In genomic region chr2:224552771-224553170, GRCh38 we compare ENCODE assay signal across 21 cellular contexts. TPM values are rescaled to one million over a fixed set of nuclear protein-coding genes. Genes with fewer than 3 reads are reported as not detected.
DNase-seq lines count a peak whose midpoint lies in the region; ATAC-seq, FAIRE-seq and TF ChIP-seq lines count a peak whose summit lies in the region.
"Had no signal": no experiment of that assay in that cellular context is flagged by ENCODE, and none has a peak within 500 bp of the region (broad histone marks: within the 10 kb centered on the region; RNA-seq: fewer than 3 reads in every experiment).

No MANE protein-coding gene starts in this region.

- no peak overlapping the region for H3K4ac ChIP-seq in trophoblast cell (ENCODE audit: low read depth, low read length)

- no peak overlapping the region for H2BK120ac ChIP-seq in trophoblast cell (ENCODE audit: insufficient read depth, low read length, poor library complexity)

- H3K23ac ChIP-seq in trophoblast cell (ENCODE audit: low read length), result no peak overlapping the region

- ATAC-seq in memory B cell (ENCODE audit: low read depth), result no peak
- ATAC-seq: A549 had no signal

- H3K9ac ChIP-seq in trophoblast cell (ENCODE audit: low read length), result no peak overlapping the region

- BruUV-seq in MCF 10A (replicated peaks; lab: Mats Ljungman, UMichigan), result no TSS peak

- no peak overlapping the region for H3K14ac ChIP-seq in trophoblast cell (ENCODE audit: low read length)

- intact Hi-C loops in MCF 10A (cut with micrococcal nuclease), result no loop called here

- FAIRE-seq in D721Med (lab: Jason Lieb, UNC), result peak; percentile 11
- FAIRE-seq in GM19239 (lab: Jason Lieb, UNC), result peak; percentile 40
- FAIRE-seq: A549, G401.6, H54 had no signal

- peaks cover 0 to 4% of the 10 kb centered on the region in 2 experiments for H3K36me3 ChIP-seq in trophoblast cell (ENCODE audit: control insufficient read depth in 1 of 2, insufficient read depth in 2 of 2, low read length in 2 of 2)
- H3K36me3 ChIP-seq: HAP-1 had no signal

- no CpG with 5 or more reads among the region's 2 CpGs for WGBS in trophoblast cell (ENCODE audit: extremely low coverage, insufficient coverage, insufficient read length)

- CTCF ChIA-PET in MCF 10A (lab: Yijun Ruan, JAX), result no interaction called here

- peak overlapping the region; percentile 58 for H3K27ac Mint-ChIP-seq in memory B cell
- no peak overlapping the region for H3K27ac Mint-ChIP-seq in MCF 10A (ENCODE audit: low read depth, unreplicated experiment)
- H3K27ac Mint-ChIP-seq: HFFc6 had no signal

- H3K4me3 Mint-ChIP-seq in memory B cell (no peak overlapping the region), MCF 10A (ENCODE audit: unreplicated experiment) (no peak overlapping the region)
- H3K4me3 Mint-ChIP-seq: CD4-positive, alpha-beta memory T cell; HFFc6 had no signal

- no peaks in the 10 kb centered on the region for H3K27me3 ChIP-seq in trophoblast cell (ENCODE audit: insufficient read depth, low read length)

- H3K4me1 Mint-ChIP-seq in memory B cell (peaks cover 24% of the 10 kb centered on the region), MCF 10A (ENCODE audit: insufficient read depth, unreplicated experiment) (peaks cover 7% of the 10 kb centered on the region)

- no peak for DNase-seq in D721Med (ENCODE audit: insufficient read length, low spot score)
- DNase-seq in GM19239 (ENCODE audit: insufficient read length, low spot score), result no peak
- no peak for DNase-seq in memory B cell (ENCODE audit: low spot score in 2 of 2)
- peak; percentile 3 to 69 for DNase-seq in trophoblast cell
- no peak for DNase-seq in MCF 10A (ENCODE audit: unreplicated experiment)
- no peak for DNase-seq in effector CD4-positive, alpha-beta T cell
- DNase-seq in AML-193 (lab: John Stamatoyannopoulos, UW), result no peak
- DNase-seq: 8988T; ACHN; C1 segment of cervical spinal cord; Calu3; CD4-positive, alpha-beta memory T cell; COR-L47; DMS153; DND-41; GOT3; HFFc6 had no signal

- H3K4me1 ChIP-seq in trophoblast cell (ENCODE audit: control insufficient read depth in 1 of 2, insufficient read depth in 2 of 2, low read length in 2 of 2), result no peaks in the 10 kb centered on the region
- H3K4me1 ChIP-seq: A549 had no signal

- no peaks in the 10 kb centered on the region for H3K9me3 ChIP-seq in trophoblast cell (ENCODE audit: insufficient read depth, low read depth, low read length)
- H3K9me3 ChIP-seq: A549, HAP-1 had no signal

- no peaks in the 10 kb centered on the region for H3K79me1 ChIP-seq in trophoblast cell (ENCODE audit: low read length)

- H2AK5ac ChIP-seq in trophoblast cell (ENCODE audit: low read length), result no peak overlapping the region

- H3K18ac ChIP-seq in trophoblast cell (ENCODE audit: low read length), result no peak overlapping the region

- H3K27ac ChIP-seq in trophoblast cell (ENCODE audit: low read depth, low read length), result no peak overlapping the region
- H3K27ac ChIP-seq: A549 had no signal

- H2AFZ ChIP-seq in trophoblast cell (ENCODE audit: insufficient read depth, low read length, poor library complexity), result no peak overlapping the region

- no peaks in the 10 kb centered on the region for H3K9me3 Mint-ChIP-seq in memory B cell
- H3K9me3 Mint-ChIP-seq in MCF 10A (ENCODE audit: unreplicated experiment), result no peaks in the 10 kb centered on the region
- H3K9me3 Mint-ChIP-seq: CD4-positive, alpha-beta memory T cell; HFFc6 had no signal

- TF ChIP-seq CTCF in D721Med (IDR thresholded peaks at IDR 0.05; ENCODE audit: insufficient read depth, missing control alignments) (no peak), MCF 10A (IDR thresholded peaks at IDR 0.05; ENCODE audit: unreplicated experiment) (no peak)

- no peaks in the 10 kb centered on the region for H3K79me2 ChIP-seq in trophoblast cell (ENCODE audit: control insufficient read depth, insufficient read depth, low read length, poor library complexity)

- no peak overlapping the region for H2BK5ac ChIP-seq in trophoblast cell (ENCODE audit: low read depth, low read length, poor library complexity)

- H3K36me3 Mint-ChIP-seq in memory B cell (peaks cover 21% of the 10 kb centered on the region), MCF 10A (ENCODE audit: insufficient read depth, unreplicated experiment) (peaks cover 16% of the 10 kb centered on the region)

- H2BK12ac ChIP-seq in trophoblast cell (ENCODE audit: low read length), result no peak overlapping the region

- POLR2A ChIA-PET in MCF 10A (lab: Yijun Ruan, JAX), result no interaction called here

- no peak overlapping the region for H3K4me3 ChIP-seq in trophoblast cell (ENCODE audit: low read depth, low read length)
- H3K4me3 ChIP-seq: A549, HAP-1 had no signal

- no peak overlapping the region for H3K4me2 ChIP-seq in trophoblast cell (ENCODE audit: low read length)
- H3K4me2 ChIP-seq: A549 had no signal

- H4K12ac ChIP-seq in trophoblast cell (ENCODE audit: low read depth, low read length), result no peak overlapping the region

- H4K91ac ChIP-seq in trophoblast cell (ENCODE audit: low read depth, low read length), result no peak overlapping the region

- H3K27me3 Mint-ChIP-seq in memory B cell (no peaks in the 10 kb centered on the region), MCF 10A (ENCODE audit: insufficient read depth, unreplicated experiment) (no peaks in the 10 kb centered on the region)
- H3K27me3 Mint-ChIP-seq: CD4-positive, alpha-beta memory T cell had no signal

- H4K8ac ChIP-seq in trophoblast cell (ENCODE audit: low read depth, low read length), result no peak overlapping the region

RNA-seq across cellular contexts. Expression of gene CUL3, which starts 32.4 kb away (rescaled TPM):
- polyA plus RNA-seq in trophoblast cell (2013), result 85.4 and 86.3 TPM in 2 replicates
- total RNA-seq in MCF 10A (2022), result 65.5 and 65.8 TPM in 2 replicates

Comparison
In these comparisons a context has a peak if more than half of its experiments do, and no peak if none do; other contexts are left out.
1. DNase-seq: peak in trophoblast cell (2 of 2); none in D721Med (single experiment), GM19239 (single experiment), memory B cell (0 of 2), MCF 10A (single experiment), effector CD4-positive, alpha-beta T cell (single experiment) and AML-193 (0 of 2).